In the genomic region with DNA sequence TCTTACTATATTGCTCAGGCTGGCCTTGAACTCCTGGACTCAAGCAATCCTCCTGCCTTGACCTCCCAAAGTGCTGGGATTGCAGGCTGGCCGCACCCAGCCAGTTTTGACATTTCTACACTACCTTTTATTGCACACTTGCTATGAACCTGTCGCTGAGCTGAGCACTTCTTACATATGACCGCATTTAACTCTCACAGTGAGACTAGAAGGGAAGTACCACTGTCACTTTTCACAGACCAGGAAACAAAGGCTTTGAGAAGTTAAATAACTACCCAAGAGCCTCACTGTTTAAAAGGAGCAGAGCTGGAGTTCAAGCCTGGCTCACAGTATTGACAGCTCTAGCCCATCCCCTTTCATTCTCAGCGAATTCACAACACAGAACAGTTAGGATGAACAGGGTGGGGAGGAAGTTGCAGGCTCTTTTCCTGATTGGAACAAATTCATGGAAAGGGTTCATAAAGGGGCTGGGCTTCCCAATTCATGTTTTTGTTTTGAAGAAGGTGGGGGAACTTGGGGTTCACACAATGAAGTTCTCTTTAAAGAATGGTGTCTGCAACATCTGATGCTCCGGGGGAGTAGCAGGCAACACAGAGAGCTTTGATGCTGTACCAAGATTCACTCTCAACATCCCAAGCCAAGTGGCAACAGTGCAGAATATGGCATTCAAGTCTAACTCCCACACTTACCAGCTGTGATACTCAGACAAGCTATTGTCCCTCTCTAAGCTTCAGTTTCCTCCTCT, we compare ENCODE assay signal across 12 cellular contexts. TPM values are rescaled to one million over a fixed set of nuclear protein-coding genes. Genes with fewer than 3 reads are reported as not detected.
DNase-seq lines count a peak whose midpoint lies in the region; ATAC-seq and TF ChIP-seq lines count a peak whose summit lies in the region.
"Had no signal": no experiment of that assay in that cellular context is flagged by ENCODE, and none has a peak within 500 bp of the region (broad histone marks: within the 10 kb centered on the region; RNA-seq: fewer than 3 reads in every experiment).

No MANE protein-coding gene starts in this region.

- H3K9me3 Mint-ChIP-seq in CD8-positive, alpha-beta T cell, result no peaks in the 10 kb centered on the region

- peaks cover 28% of the 10 kb centered on the region for H3K4me1 ChIP-seq in CD8-positive, alpha-beta T cell (ENCODE audit: insufficient read depth, low read length)
- H3K4me1 ChIP-seq in foreskin keratinocyte, result peaks cover 8% of the 10 kb centered on the region

- POLR2A ChIA-PET in CD8-positive, alpha-beta T cell (lab: Charles Lee), result interaction anchor here (1.0 kb wide), 1 partner anchor 9 kb away, joined by 3 read pairs; no protein-coding TSS in a partner anchor

- H3K4me1 Mint-ChIP-seq in CD8-positive, alpha-beta T cell (ENCODE audit: low read depth), result peaks cover 32% of the 10 kb centered on the region

- CTCF ChIA-PET in CD8-positive, alpha-beta T cell (lab: Charles Lee), result interaction anchor here (1.0 to 1.5 kb wide), 3 partner anchors 11 to 107 kb away, joined by 4 to 11 read pairs (median 5); no protein-coding TSS in a partner anchor

- H3K27me3 Mint-ChIP-seq in CD8-positive, alpha-beta T cell (ENCODE audit: low read depth), result no peaks in the 10 kb centered on the region

- TF ChIP-seq CTCF in CD8-positive, alpha-beta T cell (IDR thresholded peaks at IDR 0.05), result no peak
- no peak for TF ChIP-seq CTCF in foreskin keratinocyte (conservative IDR thresholded peaks at IDR 0.05)

- peak overlapping the region; percentile 66 for H3K27ac Mint-ChIP-seq in CD8-positive, alpha-beta T cell

- intact Hi-C loops in CD8-positive, alpha-beta T cell (cut with DNase I, micrococcal nuclease), result no loop called here

- no peak for DNase-seq in CD8-positive, alpha-beta T cell
- DNase-seq in NOMO-1 (lab: John Stamatoyannopoulos, UW; ENCODE audit: unreplicated experiment in 2 of 2) (peak; percentile 40 to 88), globus pallidus (ENCODE audit: low spot score) (peak; percentile 74), putamen (ENCODE audit: low spot score) (peak; percentile 56), NCI-H2196 (lab: John Stamatoyannopoulos, UW; ENCODE audit: unreplicated experiment) (no peak), AML-193 (lab: John Stamatoyannopoulos, UW) (no peak), OCI-M1 (lab: John Stamatoyannopoulos, UW) (no peak), foreskin keratinocyte (no peak)
- DNase-seq: activated T-cell treated with anti-CD3 and anti-CD28 coated beads for 4 hours; effector CD4-positive, alpha-beta T cell; stimulated activated CD4-positive, alpha-beta T cell treated with anti-CD3 and anti-CD28 coated beads, Interleukin-1b, Interleukin-23, amount 100 ng/mL, for 48 hours had no signal

- H3K27me3 ChIP-seq in CD8-positive, alpha-beta T cell (ENCODE audit: insufficient read depth, low read length), result no peaks in the 10 kb centered on the region
- no peaks in the 10 kb centered on the region for H3K27me3 ChIP-seq in foreskin keratinocyte

- H3K4me3 Mint-ChIP-seq in CD8-positive, alpha-beta T cell, result no peak overlapping the region

- H3K27ac ChIP-seq in CD8-positive, alpha-beta T cell (ENCODE audit: low read depth, low read length), result no peak overlapping the region
- no peak overlapping the region for H3K27ac ChIP-seq in foreskin keratinocyte

- H3K36me3 Mint-ChIP-seq in CD8-positive, alpha-beta T cell, result no peaks in the 10 kb centered on the region

- no peaks in the 10 kb centered on the region for H3K9me3 ChIP-seq in CD8-positive, alpha-beta T cell (ENCODE audit: low read length)

- ATAC-seq in CD8-positive, alpha-beta T cell, result peak; percentile 71
- ATAC-seq in foreskin keratinocyte, result no peak

- H3K4me3 ChIP-seq in CD8-positive, alpha-beta T cell (ENCODE audit: low read depth, low read length), result no peak overlapping the region

- H3K36me3 ChIP-seq in CD8-positive, alpha-beta T cell (ENCODE audit: insufficient read depth, low read length), result no peaks in the 10 kb centered on the region

RNA-seq across cellular contexts. Expression of a gene that starts 17.1 kb away (rescaled TPM):
- not detected for total RNA-seq in CD8-positive, alpha-beta T cell
- total RNA-seq in foreskin keratinocyte, result not detected in 2 replicates
- polyA plus RNA-seq in foreskin keratinocyte, result not detected in 2 replicates
- total RNA-seq: LHCN-M2 had no signal

Comparison
In these comparisons a context has a peak if more than half of its experiments do, and no peak if none do; other contexts are left out.
1. DNase-seq: peak in NOMO-1 (2 of 2), globus pallidus (single experiment) and putamen (single experiment); none in CD8-positive, alpha-beta T cell (0 of 7), NCI-H2196 (single experiment), AML-193 (0 of 2), OCI-M1 (single experiment) and foreskin keratinocyte (0 of 2).